Comparison of ENCODE assay signal across 9 cellular contexts in the genomic region with DNA sequence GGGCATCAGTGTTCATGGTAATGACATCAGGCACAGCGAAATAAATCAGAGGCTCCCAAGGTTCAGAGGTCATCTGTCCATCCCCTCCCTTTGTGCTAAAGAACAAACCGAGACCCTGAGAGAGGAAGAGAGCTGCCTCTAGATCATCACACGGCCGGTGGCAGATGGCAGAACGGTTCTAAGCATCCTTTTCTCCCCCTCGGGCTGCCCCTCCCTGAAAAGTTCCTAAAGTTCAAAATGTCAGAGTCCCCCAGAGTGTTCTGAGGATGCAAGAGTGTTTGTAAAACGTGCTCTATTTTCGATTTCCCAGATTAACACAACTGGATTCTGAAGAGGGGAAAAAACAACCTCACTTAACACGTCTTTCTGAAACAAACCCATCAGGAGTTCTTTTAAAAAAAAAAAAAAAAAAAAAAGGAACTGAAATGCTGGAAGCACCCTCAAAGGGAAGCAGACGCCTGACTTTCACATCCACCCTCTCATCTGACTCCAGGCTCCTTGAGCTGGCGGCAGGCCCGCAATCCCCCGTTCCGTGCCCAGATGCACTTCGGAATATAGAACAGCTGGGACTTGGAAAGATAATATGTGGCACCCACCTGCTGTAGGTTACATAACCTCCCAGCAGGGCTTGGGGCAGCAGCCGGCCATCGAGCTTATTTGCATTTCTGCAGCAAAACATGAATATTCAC.
DNase-seq lines count a peak whose midpoint lies in the region; ATAC-seq lines count a peak whose summit lies in the region.
"Had no signal": no experiment of that assay in that cellular context is flagged by ENCODE, and none has a peak within 500 bp of the region (broad histone marks: within the 10 kb centered on the region; RNA-seq: fewer than 3 reads in every experiment).

No MANE protein-coding gene starts in this region.

- H3K27me3 Mint-ChIP-seq in activated CD4-positive, alpha-beta T cell treated with anti-CD3 and anti-CD28 coated beads for 36 hours = peaks cover 19% of the 10 kb centered on the region

- POLR2A ChIA-PET in activated CD4-positive, alpha-beta T cell treated with anti-CD3 and anti-CD28 coated beads for 36 hours (lab: Charles Lee) = interaction anchor here (0.6 kb wide), 2 partner anchors 256 to 282 kb away, joined by 4 read pairs; no protein-coding TSS in a partner anchor

- H2BK12ac ChIP-seq in neuronal stem cell (ENCODE audit: low read length) = no peak overlapping the region

- peaks cover 29 to 57% (median 43%) of the 10 kb centered on the region in 3 experiments for H3K27me3 ChIP-seq in neuronal stem cell (ENCODE audit: control insufficient read depth in 3 of 3, insufficient read depth in 3 of 3, low read depth in 1 of 3, low read length in 3 of 3)
- H3K27me3 ChIP-seq: SJSA1 had no signal

- H3K4me3 ChIP-seq in neuronal stem cell (ENCODE audit: low read length in 2 of 2) = peak overlapping the region in 1 of 2 donors; percentile 23
- H3K4me3 ChIP-seq: SJSA1 had no signal

- ATAC-seq in activated CD4-positive, alpha-beta T cell treated with anti-CD3 and anti-CD28 coated beads for 36 hours = no peak
- ATAC-seq in HG02610 (IDR thresholded peaks at IDR 0.05; ENCODE audit: unreplicated experiment) = no peak

- H3K4me2 ChIP-seq in neuronal stem cell (ENCODE audit: insufficient read depth, low read length, poor library complexity, severe bottlenecking) = peak overlapping the region; percentile 62

- peak overlapping the region; percentile 87 for H3K18ac ChIP-seq in neuronal stem cell (ENCODE audit: low read length)

- CTCF ChIA-PET in activated CD4-positive, alpha-beta T cell treated with anti-CD3 and anti-CD28 coated beads for 36 hours (lab: Charles Lee) = interaction anchor here (0.6 to 1.5 kb wide), 9 partner anchors 14 to 417 kb away, joined by 3 to 5 read pairs (median 3); no protein-coding TSS in a partner anchor

- H3K27ac ChIP-seq in neuronal stem cell (replicated peaks; ENCODE audit: low read length) = no peak overlapping the region
- H3K27ac ChIP-seq: SJSA1 had no signal

- no peaks in the 10 kb centered on the region for H3K79me1 ChIP-seq in neuronal stem cell (ENCODE audit: low read depth, low read length)

- peaks cover 16 to 18% of the 10 kb centered on the region in 2 donors for H3K4me1 ChIP-seq in neuronal stem cell (ENCODE audit: control insufficient read depth in 2 of 2, insufficient read depth in 1 of 2, low read depth in 1 of 2, low read length in 2 of 2)

- H2AFZ ChIP-seq in neuronal stem cell (ENCODE audit: low read length) = peak overlapping the region; percentile 76

- no peak overlapping the region for H4K8ac ChIP-seq in neuronal stem cell (ENCODE audit: low read depth, low read length)

- peak overlapping the region; percentile 94 for H3K14ac ChIP-seq in neuronal stem cell (ENCODE audit: low read length)

- no peak overlapping the region for H4K91ac ChIP-seq in neuronal stem cell (ENCODE audit: low read depth, low read length, poor library complexity)

- H3K36me3 ChIP-seq in neuronal stem cell (replicated peaks in 1 of 2; ENCODE audit: control insufficient read depth in 2 of 2, insufficient read depth in 2 of 2, low read length in 2 of 2) = no peaks in the 10 kb centered on the region

- H3K9me3 ChIP-seq in neuronal stem cell (replicated peaks in 1 of 2; ENCODE audit: control insufficient read depth in 2 of 2, insufficient read depth in 1 of 2, low read depth in 1 of 2, low read length in 2 of 2) = no peaks in the 10 kb centered on the region
- H3K9me3 ChIP-seq: SJSA1 had no signal

- H2BK120ac ChIP-seq in neuronal stem cell (ENCODE audit: low read depth, low read length) = no peak overlapping the region

- no CpG with 5 or more reads among the region's 17 CpGs for WGBS in neuronal stem cell (ENCODE audit: extremely low coverage in 2 of 2, insufficient read length in 2 of 2, insufficient replicate concordance in 1 of 2), 2 donors

- no peak overlapping the region for H2BK5ac ChIP-seq in neuronal stem cell (ENCODE audit: low read length)

- H3K4ac ChIP-seq in neuronal stem cell (ENCODE audit: low read length) = no peak overlapping the region

- intact Hi-C loops in activated CD4-positive, alpha-beta T cell treated with anti-CD3 and anti-CD28 coated beads for 36 hours (cut with DNase I, micrococcal nuclease) = loop anchor here (1.0 to 10.0 kb wide), 5 partner anchors 57 to 323 kb away; no protein-coding TSS in a partner anchor

- H3K36me3 Mint-ChIP-seq in activated CD4-positive, alpha-beta T cell treated with anti-CD3 and anti-CD28 coated beads for 36 hours (ENCODE audit: low read depth) = no peaks in the 10 kb centered on the region

- DNase-seq in activated CD4-positive, alpha-beta T cell treated with anti-CD3 and anti-CD28 coated beads for 36 hours = no peak
- no peak for DNase-seq in activated CD4-positive, alpha-beta T cell treated with anti-CD3 and anti-CD28 coated beads for 4 hours
- peak; percentile 35 for DNase-seq in OCI-M1 (lab: John Stamatoyannopoulos, UW)
- peak; percentile 11 for DNase-seq in fibroblast of peridontal ligament (ENCODE audit: extremely low read depth)
- no peak for DNase-seq in neuronal stem cell (ENCODE audit: low spot score)
- no peak for DNase-seq in NCI-H226
- DNase-seq in EL = no peak

- H3K4me1 Mint-ChIP-seq in activated CD4-positive, alpha-beta T cell treated with anti-CD3 and anti-CD28 coated beads for 36 hours = peaks cover 28% of the 10 kb centered on the region

- H3K4me3 Mint-ChIP-seq in activated CD4-positive, alpha-beta T cell treated with anti-CD3 and anti-CD28 coated beads for 36 hours = peak overlapping the region; percentile 47

- H3K9me3 Mint-ChIP-seq in activated CD4-positive, alpha-beta T cell treated with anti-CD3 and anti-CD28 coated beads for 36 hours (ENCODE audit: low read depth) = no peaks in the 10 kb centered on the region

- no peak overlapping the region for H3K27ac Mint-ChIP-seq in activated CD4-positive, alpha-beta T cell treated with anti-CD3 and anti-CD28 coated beads for 36 hours

- H3K23ac ChIP-seq in neuronal stem cell (ENCODE audit: low read depth, low read length, poor library complexity) = no peak overlapping the region

- H3K9ac ChIP-seq in neuronal stem cell (ENCODE audit: low read depth, low read length, poor library complexity) = no peak overlapping the region

- H2AK5ac ChIP-seq in neuronal stem cell (ENCODE audit: low read depth, low read length) = no peak overlapping the region

- peak overlapping the region; percentile 85 for H2BK15ac ChIP-seq in neuronal stem cell (ENCODE audit: low read length)

Comparison
In these comparisons a context has a peak if more than half of its experiments do, and no peak if none do; other contexts are left out.
1. DNase-seq: peak in OCI-M1 (single experiment) and fibroblast of peridontal ligament (single experiment); none in activated CD4-positive, alpha-beta T cell treated with anti-CD3 and anti-CD28 coated beads for 36 hours (single experiment), activated CD4-positive, alpha-beta T cell treated with anti-CD3 and anti-CD28 coated beads for 4 hours (0 of 2), neuronal stem cell (single experiment), NCI-H226 (single experiment) and EL (single experiment).